28 cellular contexts compared by ENCODE assay signal in genomic region chr1:175360016-175360415, GRCh38.
"Had no signal": no experiment of that assay in that cellular context is flagged by ENCODE, and none has a peak within 500 bp of the region (broad histone marks: within the 10 kb centered on the region; RNA-seq: fewer than 3 reads in every experiment).

No MANE protein-coding gene starts in this region.

- ATAC-seq: effector memory CD8-positive, alpha-beta T cell; esophagus mucosa; foreskin keratinocyte; gastrocnemius medialis; gastroesophageal sphincter; heart left ventricle; heart right ventricle had no signal

- H3K4me3 ChIP-seq: colonic mucosa, coronary artery, dorsolateral prefrontal cortex, esophagus muscularis mucosa, esophagus squamous epithelium, gastrocnemius medialis, gastroesophageal sphincter, heart left ventricle, heart right ventricle had no signal

- DNase-seq: colonic mucosa; cortex of kidney; dermis blood vessel endothelial cell; dorsolateral prefrontal cortex; effector CD4-positive, alpha-beta T cell; effector CD8-positive, alpha-beta T cell; effector memory CD4-positive, alpha-beta T cell; effector memory CD8-positive, alpha-beta T cell; endodermal cell; erythroblast; esophagus squamous epithelium; foreskin fibroblast; foreskin keratinocyte; foreskin melanocyte; gastrocnemius medialis; glutamatergic neuron; head of caudate nucleus; heart left ventricle; heart right ventricle had no signal

- H3K4me1 ChIP-seq: colonic mucosa, esophagus muscularis mucosa, esophagus squamous epithelium, gastrocnemius medialis, gastroesophageal sphincter, heart left ventricle, heart right ventricle had no signal

- FAIRE-seq: colon, endometrium, endothelial cell of umbilical vein, frontal cortex had no signal

- H3K27ac ChIP-seq: colonic mucosa, coronary artery, dorsolateral prefrontal cortex, epithelial cell of prostate, esophagus muscularis mucosa, esophagus squamous epithelium, foreskin keratinocyte, gastrocnemius medialis, gastroesophageal sphincter, heart left ventricle, heart right ventricle had no signal

- H3K36me3 ChIP-seq: colonic mucosa, esophagus muscularis mucosa, esophagus squamous epithelium, gastrocnemius medialis, gastroesophageal sphincter, heart left ventricle, heart right ventricle had no signal

- H3K27me3 ChIP-seq: colonic mucosa, foreskin keratinocyte, gastrocnemius medialis had no signal

- H3K9me3 ChIP-seq: colonic mucosa, esophagus muscularis mucosa, esophagus squamous epithelium, gastrocnemius medialis, gastroesophageal sphincter, heart left ventricle, heart right ventricle had no signal
